1 cellular context compared by ENCODE assay signal in genomic region chr1:89908993-89909436, GRCh38.
TF ChIP-seq lines count a peak whose summit lies in the region.

No MANE protein-coding gene starts in this region.

TF ChIP-seq in HepG2, 621 proteins besides CTCF, POLR2A, EP300 and RAD21 (continued from another document):
- no peak for TF ChIP-seq AHDC1 (CRISPR knock-in tag; IDR thresholded peaks at IDR 0.05; ENCODE audit: borderline replicate concordance)
- TF ChIP-seq FUBP1 (CRISPR knock-in tag; IDR thresholded peaks at IDR 0.05; ENCODE audit: borderline replicate concordance): no peak
- no peak for TF ChIP-seq CBX2 (IDR thresholded peaks at IDR 0.05; ENCODE audit: low read depth, low read length)
- TF ChIP-seq CBX2 (CRISPR knock-in tag; IDR thresholded peaks at IDR 0.05; ENCODE audit: low read depth): no peak
- no peak for TF ChIP-seq NR2F6 (IDR thresholded peaks at IDR 0.05)
- no peak for TF ChIP-seq NR2F6 (CRISPR knock-in tag; IDR thresholded peaks at IDR 0.05)
- no peak for TF ChIP-seq HNRNPLL (IDR thresholded peaks at IDR 0.05; ENCODE audit: low read depth, low read length, poor library complexity, severe bottlenecking)
- no peak for TF ChIP-seq ETV6 (CRISPR knock-in tag; conservative IDR thresholded peaks at IDR 0.05)
- TF ChIP-seq MIXL1 (CRISPR knock-in tag; IDR thresholded peaks at IDR 0.05): no peak
- no peak for TF ChIP-seq ZC3H4 (CRISPR knock-in tag; IDR thresholded peaks at IDR 0.05; ENCODE audit: borderline replicate concordance)
- no peak for TF ChIP-seq ZFP41 (CRISPR knock-in tag; IDR thresholded peaks at IDR 0.05; ENCODE audit: borderline replicate concordance)
- TF ChIP-seq NCOA2 (CRISPR knock-in tag; IDR thresholded peaks at IDR 0.05): no peak
- TF ChIP-seq JUNB (CRISPR knock-in tag; IDR thresholded peaks at IDR 0.05; ENCODE audit: borderline replicate concordance): no peak
- no peak for TF ChIP-seq PLRG1 (conservative IDR thresholded peaks at IDR 0.05)
- TF ChIP-seq FOXO4 (CRISPR knock-in tag; conservative IDR thresholded peaks at IDR 0.05): no peak
- no peak for TF ChIP-seq ZNF432 (CRISPR knock-in tag; IDR thresholded peaks at IDR 0.05; ENCODE audit: borderline replicate concordance)
